ENCODE assay signal across 7 cellular contexts in the genomic region with DNA sequence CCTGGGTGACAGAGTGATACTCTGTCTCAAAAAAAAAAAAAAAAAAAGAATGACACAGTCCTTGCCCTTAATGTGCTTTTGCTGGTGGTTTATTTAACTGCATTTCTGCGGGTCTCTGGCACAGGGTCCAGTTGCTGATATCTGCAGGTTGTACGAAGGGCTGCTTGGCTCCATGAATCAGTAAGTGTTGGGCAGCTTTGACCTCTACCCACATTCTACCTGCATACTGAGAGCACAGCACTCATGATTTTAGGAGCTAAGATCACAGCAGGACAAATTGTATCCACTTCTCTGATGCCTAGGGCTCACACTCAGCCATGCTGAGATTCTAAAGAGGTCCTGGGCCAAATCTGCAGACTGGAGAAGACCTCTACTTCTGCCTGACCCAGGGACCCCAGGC.
"Had no signal": no experiment of that assay in that cellular context is flagged by ENCODE, and none has a peak within 500 bp of the region (broad histone marks: within the 10 kb centered on the region; RNA-seq: fewer than 3 reads in every experiment).

No MANE protein-coding gene starts in this region.

- H3K4me3 Mint-ChIP-seq: IgD-negative memory B cell had no signal

- H3K4me1 Mint-ChIP-seq: IgD-negative memory B cell had no signal

- H3K9me3 Mint-ChIP-seq: IgD-negative memory B cell had no signal

- ATAC-seq: HepG2, K562 had no signal

- H3K4me3 ChIP-seq: K562 had no signal

- H3K36me3 Mint-ChIP-seq: IgD-negative memory B cell had no signal

- DNase-seq: IMR-90, KBM-7, KG1 had no signal

- H3K27ac ChIP-seq: HL-60 had no signal
